In genomic region chr12:102441077-102441596, GRCh38 we compare ENCODE assay signal across 15 cellular contexts. TPM values are rescaled to one million over a fixed set of nuclear protein-coding genes. Genes with fewer than 3 reads are reported as not detected.
"Had no signal": no experiment of that assay in that cellular context is flagged by ENCODE, and none has a peak within 500 bp of the region (broad histone marks: within the 10 kb centered on the region; RNA-seq: fewer than 3 reads in every experiment).

No MANE protein-coding gene starts in this region.

- H3K9me3 ChIP-seq: ascending aorta, breast epithelium, gastrocnemius medialis, pancreas, sigmoid colon, spleen had no signal

- H3K4me3 ChIP-seq: ascending aorta, breast epithelium, gastrocnemius medialis, pancreas, sigmoid colon, spleen had no signal

- ATAC-seq: gastrocnemius medialis, left colon, pancreas had no signal

- H3K36me3 ChIP-seq: ascending aorta, breast epithelium, gastrocnemius medialis, pancreas, sigmoid colon, spleen had no signal

- H3K4me1 ChIP-seq: ascending aorta, sigmoid colon, spleen had no signal

- H3K27me3 ChIP-seq: ascending aorta, breast epithelium, gastrocnemius medialis, pancreas, sigmoid colon, spleen had no signal

- H3K4me3 Mint-ChIP-seq: T-helper 2 cell treated with Interferon-gamma antibody and Interleukin-4, amounts not matched to agents 5 μg/mL and 100 μg/mL, for 36 hours had no signal

- H3K27ac Mint-ChIP-seq: T-helper 2 cell treated with Interferon-gamma antibody and Interleukin-4, amounts not matched to agents 5 μg/mL and 100 μg/mL, for 36 hours had no signal

- DNase-seq: activated CD4-positive, alpha-beta T cell treated with anti-CD3 and anti-CD28 coated beads, Interleukin-2, amount 50 U/mL, for 48 hours; activated CD4-positive, CD25-positive, alpha-beta regulatory T cell treated with anti-CD3 and anti-CD28 coated beads, Interleukin-2, amount 50 U/mL, for 72 hours; activated gamma-delta T cell treated with Interleukin-2 at 50 U/mL for 16 hours; activated T-cell treated with anti-CD3 and anti-CD28 coated beads, Interleukin-2, amount 50 U/mL, for 48 hours; dermis blood vessel endothelial cell; gastrocnemius medialis; left colon; mammary epithelial cell; pancreas; sigmoid colon; spleen had no signal

- H3K27ac ChIP-seq: ascending aorta, breast epithelium, epithelial cell of prostate, gastrocnemius medialis, pancreas, sigmoid colon, spleen had no signal

RNA-seq across cellular contexts. Expression of gene IGF1, which starts 39.2 kb away (rescaled TPM):
- total RNA-seq: mammary epithelial cell had no signal
